ENCODE assay signal across 28 cellular contexts in the genomic region with DNA sequence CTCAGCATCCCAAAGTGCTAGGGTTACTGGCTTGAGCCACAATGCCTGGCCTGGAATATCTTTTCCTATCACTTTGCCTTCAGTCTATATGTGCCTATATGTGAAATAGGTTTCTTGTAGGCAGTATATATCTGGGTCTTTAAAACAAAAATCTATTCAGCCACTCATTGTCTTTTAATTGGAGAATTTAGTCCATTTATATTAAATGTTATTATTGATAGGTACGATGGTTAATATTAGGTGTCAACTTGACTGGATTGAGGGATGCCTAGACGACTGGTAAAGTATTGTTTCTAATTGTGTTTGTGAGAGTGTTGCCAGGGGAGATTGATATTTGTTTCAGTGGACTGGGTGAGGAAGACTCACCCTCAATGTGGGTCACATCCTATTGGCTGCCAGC.
"Had no signal": no experiment of that assay in that cellular context is flagged by ENCODE, and none has a peak within 500 bp of the region (broad histone marks: within the 10 kb centered on the region; RNA-seq: fewer than 3 reads in every experiment).

No MANE protein-coding gene starts in this region.

- H3K4me3 ChIP-seq: stomach, suprapubic skin, testis, thoracic aorta, thyroid gland, tibial artery, tibial nerve, transverse colon, upper lobe of left lung, upper lobe of right lung, uterus, vagina had no signal

- DNase-seq: stimulated activated CD4-positive, alpha-beta T cell treated with anti-CD3 and anti-CD28 coated beads, Interleukin-2, amount 100 ng/mL, for 48 hours; stimulated activated CD4-positive, alpha-beta T cell treated with anti-CD3 and anti-CD28 coated beads, Interleukin-4, amount 100 ng/mL, for 1 hour; stimulated activated CD4-positive, alpha-beta T cell treated with anti-CD3 and anti-CD28 coated beads, Interleukin-4, amount 100 ng/mL, for 24 hours; stimulated activated CD4-positive, alpha-beta T cell treated with anti-CD3 and anti-CD28 coated beads, Interleukin-4, amount 100 ng/mL, for 4 hours; stimulated activated CD8-positive, alpha-beta memory T cell treated with anti-CD3 and anti-CD28 coated beads, Interleukin-4, amount 100 ng/mL, for 48 hours; stimulated activated naive B cell treated with anti-CD40 and anti-IgM and Interleukin-4, amounts not matched to agents 10 μg/mL and 1 μg/mL and 100 μg/mL, for 72 hours; stimulated activated naive CD4-positive, alpha-beta T cell; stimulated activated naive CD4-positive, alpha-beta T cell treated with Interleukin-2 at 50 U/mL for 16 hours; stimulated activated naive CD8-positive, alpha-beta T cell treated with anti-CD3 and anti-CD28 coated beads, Interleukin-15, amount 100 ng/mL, for 72 hours; stimulated activated naive CD8-positive, alpha-beta T cell treated with anti-CD3 and anti-CD28 coated beads, Interleukin-15, Interleukin-2, amounts not matched to agents 100 U/mL and 50 U/mL, for 24 hours; stomach; substantia nigra; testis; thyroid gland; tibial artery; transverse colon; trophoblast cell; upper lobe of left lung; upper lobe of right lung; uterus had no signal

- H3K4me1 ChIP-seq: stomach, suprapubic skin, testis, thyroid gland, tibial artery, tibial nerve, transverse colon, upper lobe of left lung, upper lobe of right lung, uterus, vagina had no signal

- H3K27me3 ChIP-seq: stomach, suprapubic skin, testis, thyroid gland, tibial artery, tibial nerve, transverse colon, upper lobe of left lung, upper lobe of right lung, uterus, vagina had no signal

- H3K36me3 ChIP-seq: stomach, suprapubic skin, thoracic aorta, thyroid gland, tibial artery, transverse colon, upper lobe of right lung, uterus, vagina had no signal

- H3K4me3 Mint-ChIP-seq: stimulated activated memory B cell treated with anti-CD40 and anti-IgM and Interleukin-4, amounts not matched to agents 10 μg/mL and 1 μg/mL and 100 μg/mL, for 72 hours; stimulated activated naive B cell treated with anti-CD40 and anti-IgM and Interleukin-4, amounts not matched to agents 10 μg/mL and 1 μg/mL and 100 μg/mL, for 72 hours; stimulated activated naive CD8-positive, alpha-beta T cell treated with anti-CD3 and anti-CD28 coated beads, Interleukin-15, amount 100 ng/mL, for 72 hours; stimulated activated naive CD8-positive, alpha-beta T cell treated with anti-CD3 and anti-CD28 coated beads, Interleukin-15, Interleukin-2, amounts not matched to agents 100 ng/mL and 50 ng/mL, for 24 hours; type B pancreatic cell had no signal

- H3K27ac Mint-ChIP-seq: stimulated activated memory B cell treated with anti-CD40 and anti-IgM and Interleukin-4, amounts not matched to agents 10 μg/mL and 1 μg/mL and 100 μg/mL, for 72 hours; stimulated activated naive B cell treated with anti-CD40 and anti-IgM and Interleukin-4, amounts not matched to agents 10 μg/mL and 1 μg/mL and 100 μg/mL, for 72 hours; stimulated activated naive CD8-positive, alpha-beta T cell treated with anti-CD3 and anti-CD28 coated beads, Interleukin-15, amount 100 ng/mL, for 72 hours; stimulated activated naive CD8-positive, alpha-beta T cell treated with anti-CD3 and anti-CD28 coated beads, Interleukin-15, Interleukin-2, amounts not matched to agents 100 ng/mL and 50 ng/mL, for 24 hours; type B pancreatic cell had no signal

- FAIRE-seq: urothelium cell line had no signal

- H3K9me3 ChIP-seq: suprapubic skin, testis, thoracic aorta, thyroid gland, upper lobe of right lung, vagina had no signal

- H3K27ac ChIP-seq: stomach, suprapubic skin, testis, thoracic aorta, thyroid gland, tibial artery, tibial nerve, transverse colon, upper lobe of left lung, upper lobe of right lung, uterus, vagina had no signal

- ATAC-seq: stimulated activated memory B cell treated with anti-CD40 and anti-IgM and Interleukin-4, amounts not matched to agents 10 μg/mL and 1 μg/mL and 100 μg/mL, for 72 hours; stimulated activated naive B cell treated with anti-CD40 and anti-IgM and Interleukin-4, amounts not matched to agents 10 μg/mL and 1 μg/mL and 100 μg/mL, for 72 hours; stimulated activated naive CD8-positive, alpha-beta T cell treated with anti-CD3 and anti-CD28 coated beads, Interleukin-15, amount 100 ng/mL, for 72 hours; stimulated activated naive CD8-positive, alpha-beta T cell treated with anti-CD3 and anti-CD28 coated beads, Interleukin-15, Interleukin-2, amounts not matched to agents 100 U/mL and 50 U/mL, for 24 hours; upper lobe of right lung had no signal

- H3K4me1 Mint-ChIP-seq: stimulated activated memory B cell treated with anti-CD40 and anti-IgM and Interleukin-4, amounts not matched to agents 10 μg/mL and 1 μg/mL and 100 μg/mL, for 72 hours; stimulated activated naive B cell treated with anti-CD40 and anti-IgM and Interleukin-4, amounts not matched to agents 10 μg/mL and 1 μg/mL and 100 μg/mL, for 72 hours; stimulated activated naive CD8-positive, alpha-beta T cell treated with anti-CD3 and anti-CD28 coated beads, Interleukin-15, amount 100 ng/mL, for 72 hours had no signal
